Comparison of ENCODE assay signal across 1 cellular context in genomic region chr6:30742316-30743098, GRCh38.
TF ChIP-seq lines count a peak whose summit lies in the region.

TSS of gene FLOT1 (minus strand) at chr6:30742687. CDS start at chr6:30742189, 498 bp downstream.

TF ChIP-seq in K562, 482 proteins besides CTCF, POLR2A, EP300 and RAD21 (continued from another document and continues in another):
- no peak for TF ChIP-seq NFE2L1 (tag; IDR thresholded peaks at IDR 0.05; ENCODE audit: borderline replicate concordance, low read depth)
- peak; percentile 69 for TF ChIP-seq POLR2B (IDR thresholded peaks at IDR 0.05; ENCODE audit: low read depth, partially characterized antibody)
- peak; percentile 60 for TF ChIP-seq MYC (IDR thresholded peaks at IDR 0.05; ENCODE audit: low read depth, low read length)
- no peak for TF ChIP-seq MYC (CRISPR knock-in tag; IDR thresholded peaks at IDR 0.05; ENCODE audit: borderline replicate concordance, low read depth)
- peak; percentile 90 for TF ChIP-seq SMAD4 (CRISPR knock-in tag; conservative IDR thresholded peaks at IDR 0.05)
- peak; percentile 75 to 77 for TF ChIP-seq MNT (conservative IDR thresholded peaks at IDR 0.05)
- no peak for TF ChIP-seq BCOR (IDR thresholded peaks at IDR 0.05)
- TF ChIP-seq ATF6 (CRISPR knock-in tag; IDR thresholded peaks at IDR 0.05) = no peak; the same call in 1 of the 2 replicates
- TF ChIP-seq ZNF354B (CRISPR knock-in tag; IDR thresholded peaks at IDR 0.05) = no peak
- no peak for TF ChIP-seq HSF4 (CRISPR knock-in tag; IDR thresholded peaks at IDR 0.05; ENCODE audit: borderline replicate concordance)
- peak; percentile 14 to 48 for TF ChIP-seq AFF1 (IDR thresholded peaks at IDR 0.05; ENCODE audit: low read depth in 1 of 2, partially characterized antibody in 2 of 2)
- TF ChIP-seq ZNF174 (CRISPR knock-in tag; IDR thresholded peaks at IDR 0.05) = no peak
- TF ChIP-seq PURB (CRISPR knock-in tag; IDR thresholded peaks at IDR 0.05; ENCODE audit: low read depth) = no peak
- peak; percentile 89; the same call in 1 of the 2 replicates for TF ChIP-seq E2F1 (CRISPR knock-in tag; IDR thresholded peaks at IDR 0.05)
- TF ChIP-seq ZNF583 (CRISPR knock-in tag; IDR thresholded peaks at IDR 0.05) = no peak
- no peak; the same call in 1 of the 2 replicates for TF ChIP-seq ILF3 (IDR thresholded peaks at IDR 0.05; ENCODE audit: borderline replicate concordance)
- TF ChIP-seq ZNF121 (CRISPR knock-in tag; conservative IDR thresholded peaks at IDR 0.05) = no peak
- peak; percentile 97 for TF ChIP-seq ETV5 (CRISPR knock-in tag; IDR thresholded peaks at IDR 0.05; ENCODE audit: low read depth)
- peak; percentile 33; the same call in 1 of the 2 replicates for TF ChIP-seq HMBOX1 (IDR thresholded peaks at IDR 0.05)
- peak; percentile 44 for TF ChIP-seq ZBTB26 (CRISPR knock-in tag; IDR thresholded peaks at IDR 0.05)
- TF ChIP-seq ZSCAN29 (IDR thresholded peaks at IDR 0.05) = no peak
- TF ChIP-seq ZNF41 (CRISPR knock-in tag; conservative IDR thresholded peaks at IDR 0.05) = no peak
- TF ChIP-seq CEBPB (tag; IDR thresholded peaks at IDR 0.05) = peak; percentile 96
- peak; percentile 39; the same call in 1 of the 2 replicates for TF ChIP-seq ZNF12 (CRISPR knock-in tag; IDR thresholded peaks at IDR 0.05)
- TF ChIP-seq CHD4 (IDR thresholded peaks at IDR 0.05; ENCODE audit: insufficient read depth, insufficient replicate concordance, low read depth, low read length, poor library complexity, severe bottlenecking) = no peak
- peak; percentile 97 for TF ChIP-seq RBFOX2 (IDR thresholded peaks at IDR 0.05; ENCODE audit: low read depth, low read length)
- TF ChIP-seq HNRNPH1 (optimal IDR thresholded peaks at IDR 0.05; ENCODE audit: low read depth, low read length) = peak; percentile 30
- TF ChIP-seq ZNF75A (CRISPR knock-in tag; IDR thresholded peaks at IDR 0.05) = no peak
- no peak for TF ChIP-seq ZNF184 (CRISPR knock-in tag; IDR thresholded peaks at IDR 0.05)
- no peak for TF ChIP-seq HMG20A (CRISPR knock-in tag; conservative IDR thresholded peaks at IDR 0.05)
- TF ChIP-seq ZNF140 (CRISPR knock-in tag; IDR thresholded peaks at IDR 0.05) = no peak
- TF ChIP-seq ATF2 (CRISPR knock-in tag; IDR thresholded peaks at IDR 0.05) = no peak
- TF ChIP-seq SMAD3 (CRISPR knock-in tag; conservative IDR thresholded peaks at IDR 0.05) = no peak; the same call in 1 of the 2 replicates
- no peak for TF ChIP-seq SRSF7 (optimal IDR thresholded peaks at IDR 0.05; ENCODE audit: low read depth, low read length)
- peak; percentile 59; the same call in 1 of the 2 replicates for TF ChIP-seq NR3C1 (CRISPR knock-in tag; IDR thresholded peaks at IDR 0.05)
- TF ChIP-seq ZC3H4 (CRISPR knock-in tag; IDR thresholded peaks at IDR 0.05; ENCODE audit: borderline replicate concordance) = no peak
- TF ChIP-seq CSDE1 (IDR thresholded peaks at IDR 0.05) = no peak
- peak; percentile 17; the same call in 1 of the 2 replicates for TF ChIP-seq KLF6 (CRISPR knock-in tag; IDR thresholded peaks at IDR 0.05; ENCODE audit: borderline replicate concordance)
- TF ChIP-seq NR1H2 (CRISPR knock-in tag; IDR thresholded peaks at IDR 0.05) = no peak
- TF ChIP-seq FOXO4 (CRISPR knock-in tag; IDR thresholded peaks at IDR 0.05) = no peak
- peak; percentile 31 for TF ChIP-seq ZNF830 (CRISPR knock-in tag; IDR thresholded peaks at IDR 0.05)
- TF ChIP-seq ILK (tag; IDR thresholded peaks at IDR 0.05; ENCODE audit: borderline replicate concordance, low read depth) = no peak
- TF ChIP-seq POLR3G (IDR thresholded peaks at IDR 0.05; ENCODE audit: extremely low read depth, insufficient read length, insufficient replicate concordance) = no peak
- TF ChIP-seq ZNF57 (CRISPR knock-in tag; IDR thresholded peaks at IDR 0.05) = 0 out of 2 replicates have a peak, but pooled peaks have one; percentile 20
- peak; percentile 81 for TF ChIP-seq ZNF592 (IDR thresholded peaks at IDR 0.05)
- TF ChIP-seq HDAC6 (IDR thresholded peaks at IDR 0.05; ENCODE audit: low read depth, low read length) = no peak
- TF ChIP-seq USF1 (CRISPR knock-in tag; IDR thresholded peaks at IDR 0.05) = peak; percentile 28; the same call in 1 of the 2 replicates
- no peak for TF ChIP-seq IRF2 (CRISPR knock-in tag; IDR thresholded peaks at IDR 0.05)
